8 cellular contexts compared by ENCODE assay signal in the genomic region with DNA sequence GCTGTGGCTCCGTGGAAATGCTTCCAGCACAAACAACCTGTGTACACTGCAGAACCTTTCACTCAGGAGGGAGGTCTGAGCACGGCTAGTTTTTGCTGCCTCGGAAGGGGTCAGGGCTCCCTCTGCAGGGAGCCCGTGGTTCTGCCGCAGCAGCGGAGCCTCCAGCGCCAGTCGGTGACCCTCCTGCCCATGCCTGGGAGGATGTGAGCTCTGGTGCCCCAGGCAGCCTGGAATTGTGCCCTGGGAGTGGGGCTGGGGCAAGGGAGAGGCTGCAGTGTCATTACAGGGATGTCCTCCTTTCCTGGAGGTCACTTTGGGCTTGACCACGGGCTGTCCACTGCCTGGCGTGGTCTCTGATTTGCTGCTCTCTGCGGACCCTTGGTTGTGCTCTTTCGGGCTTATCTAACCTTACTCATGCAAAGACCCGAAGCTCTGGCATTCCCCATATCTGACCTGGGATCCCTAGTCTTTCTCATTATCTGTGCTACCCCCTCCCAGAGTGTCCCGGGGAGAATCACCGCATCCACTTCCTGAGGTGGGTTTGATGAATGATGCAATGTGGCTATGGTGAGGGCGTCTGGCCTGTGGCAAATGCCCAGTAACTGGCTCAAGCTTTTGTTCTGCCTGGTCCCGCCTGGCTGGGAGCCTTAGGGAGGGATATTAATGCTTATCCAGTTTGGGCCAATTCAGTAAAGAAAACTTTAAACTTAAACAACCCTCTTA. TPM values are rescaled to one million over a fixed set of nuclear protein-coding genes. Genes with fewer than 3 reads are reported as not detected.
DNase-seq lines count a peak whose midpoint lies in the region; ATAC-seq, FAIRE-seq and TF ChIP-seq lines count a peak whose summit lies in the region.

No MANE protein-coding gene starts in this region.

- peak; percentile 65 to 89 (median 78) for DNase-seq in CD8-positive, alpha-beta T cell
- peak; percentile 77 for DNase-seq in HTR-8/SVneo (ENCODE audit: insufficient read length, low spot score)
- DNase-seq in RCC 7860 (ENCODE audit: low spot score), result peak; percentile 11
- peak; percentile 69 for DNase-seq in activated T-helper 1 cell treated with anti-CD3 and anti-CD28 coated beads, Interleukin-12 subunit alpha, Interleukin-12 subunit beta, Interleukin-2, Interleukin-4 antibody, amounts not matched to agents 30 ng/mL and 10 ng/mL and 1 ng/mL, durations not matched to agents 14 hours and 24 hours and 36 hours (ENCODE audit: low spot score)
- peak; percentile 64 for DNase-seq in fibroblast of pulmonary artery (ENCODE audit: low read depth)
- DNase-seq in thoracic aorta (ENCODE audit: low spot score), result no peak

- peak; percentile 49 for ATAC-seq in CD8-positive, alpha-beta T cell
- peak; percentile 50 for ATAC-seq in GM19438 (IDR thresholded peaks at IDR 0.05; ENCODE audit: low read depth, unreplicated experiment)
- no peak for ATAC-seq in thoracic aorta (ENCODE audit: insufficient number of reproducible peaks, low FRiP score, low read depth)

- H3K36me3 ChIP-seq in CD8-positive, alpha-beta T cell (ENCODE audit: insufficient read depth, low read length), result no peaks in the 10 kb centered on the region
- H3K36me3 ChIP-seq in neutrophil, result no peaks in the 10 kb centered on the region
- H3K36me3 ChIP-seq in thoracic aorta, result no peaks in the 10 kb centered on the region

- H3K27ac ChIP-seq in CD8-positive, alpha-beta T cell (ENCODE audit: low read depth, low read length), result no peak overlapping the region
- H3K27ac ChIP-seq in neutrophil (peak overlapping the region; percentile 67), thoracic aorta (no peak overlapping the region)

- FAIRE-seq in HTR-8/SVneo (lab: Jason Lieb, UNC) (no peak), RCC 7860 (lab: Jason Lieb, UNC) (no peak)

- H3K9me3 ChIP-seq in CD8-positive, alpha-beta T cell (ENCODE audit: low read length), result no peaks in the 10 kb centered on the region
- no peaks in the 10 kb centered on the region for H3K9me3 ChIP-seq in neutrophil
- H3K9me3 ChIP-seq in thoracic aorta, result no peaks in the 10 kb centered on the region

- POLR2A ChIA-PET in CD8-positive, alpha-beta T cell (lab: Charles Lee), result interaction anchor here (0.7 to 3.3 kb wide), 13 partner anchors 16 to 104 kb away, joined by 3 to 35 read pairs (median 3); partner anchors contain the start of genes RSPH3 and TAGAP

- peaks cover 64% of the 10 kb centered on the region for H3K4me1 ChIP-seq in CD8-positive, alpha-beta T cell (ENCODE audit: insufficient read depth, low read length)
- peaks cover 45 to 53% of the 10 kb centered on the region in 2 experiments for H3K4me1 ChIP-seq in neutrophil (ENCODE audit: control insufficient read depth in 1 of 2, insufficient read depth in 1 of 2, low read depth in 1 of 2, low read length in 1 of 2)
- H3K4me1 ChIP-seq in thoracic aorta (ENCODE audit: control insufficient read depth in 1 of 2, low read depth in 2 of 2), result no peaks in the 10 kb centered on the region

- no peak overlapping the region for H3K4me3 ChIP-seq in CD8-positive, alpha-beta T cell (ENCODE audit: low read depth, low read length)
- H3K4me3 ChIP-seq in fibroblast of pulmonary artery (replicated peaks; ENCODE audit: low read depth, low read length) (no peak overlapping the region), neutrophil (ENCODE audit: low read depth in 1 of 2, low read length in 1 of 2) (peak overlapping the region in 1 of 2 experiments; percentile 42), thoracic aorta (no peak overlapping the region)

- CTCF ChIA-PET in CD8-positive, alpha-beta T cell (lab: Charles Lee), result interaction anchor here (0.6 to 21.4 kb wide), 30 partner anchors 9 to 459 kb away, joined by 3 to 486 read pairs (median 7); partner anchors contain the start of genes DYNLT1, RSPH3 and TAGAP

- TF ChIP-seq CTCF in CD8-positive, alpha-beta T cell (IDR thresholded peaks at IDR 0.05), result peak; percentile 94
- TF ChIP-seq CTCF in fibroblast of pulmonary artery (IDR thresholded peaks at IDR 0.05; ENCODE audit: low read length, missing control alignments), result peak; percentile 97
- peak; percentile 99 for TF ChIP-seq CTCF in neutrophil (IDR thresholded peaks at IDR 0.05)
- TF ChIP-seq CTCF in thoracic aorta (IDR thresholded peaks at IDR 0.05), result peak; percentile 67

- intact Hi-C loops in CD8-positive, alpha-beta T cell (cut with DNase I, micrococcal nuclease), result loop anchor here (1.0 to 10.0 kb wide), 5 partner anchors 30 to 310 kb away; no protein-coding TSS in a partner anchor
- intact Hi-C loops in activated T-helper 1 cell treated with anti-CD3 and anti-CD28 coated beads, Interleukin-12 subunit alpha, Interleukin-12 subunit beta, Interleukin-2, Interleukin-4 antibody, amounts not matched to agents 30 ng/mL and 10 ng/mL and 1 ng/mL, durations not matched to agents 14 hours and 24 hours and 36 hours (cut with micrococcal nuclease), result loop anchor here (1.0 to 10.0 kb wide), 5 partner anchors 30 to 250 kb away; partner anchors contain the start of gene RSPH3

- peak overlapping the region; percentile 84 for H3K27ac Mint-ChIP-seq in CD8-positive, alpha-beta T cell
- H3K27ac Mint-ChIP-seq in activated T-helper 1 cell treated with anti-CD3 and anti-CD28 coated beads, Interleukin-12 subunit alpha, Interleukin-12 subunit beta, Interleukin-2, Interleukin-4 antibody, amounts not matched to agents 30 ng/mL and 10 ng/mL and 1 ng/mL, durations not matched to agents 14 hours and 24 hours and 36 hours, result peak overlapping the region; percentile 63

- no peaks in the 10 kb centered on the region for H3K36me3 Mint-ChIP-seq in CD8-positive, alpha-beta T cell
- no peaks in the 10 kb centered on the region for H3K36me3 Mint-ChIP-seq in activated T-helper 1 cell treated with anti-CD3 and anti-CD28 coated beads, Interleukin-12 subunit alpha, Interleukin-12 subunit beta, Interleukin-2, Interleukin-4 antibody, amounts not matched to agents 30 ng/mL and 10 ng/mL and 1 ng/mL, durations not matched to agents 14 hours and 24 hours and 36 hours (ENCODE audit: low read depth)

- peak overlapping the region; percentile 37 for H3K4me3 Mint-ChIP-seq in CD8-positive, alpha-beta T cell
- peak overlapping the region; percentile 67 for H3K4me3 Mint-ChIP-seq in activated T-helper 1 cell treated with anti-CD3 and anti-CD28 coated beads, Interleukin-12 subunit alpha, Interleukin-12 subunit beta, Interleukin-2, Interleukin-4 antibody, amounts not matched to agents 30 ng/mL and 10 ng/mL and 1 ng/mL, durations not matched to agents 14 hours and 24 hours and 36 hours

- H3K4me1 Mint-ChIP-seq in CD8-positive, alpha-beta T cell (ENCODE audit: low read depth), result peaks cover 75% of the 10 kb centered on the region
- H3K4me1 Mint-ChIP-seq in activated T-helper 1 cell treated with anti-CD3 and anti-CD28 coated beads, Interleukin-12 subunit alpha, Interleukin-12 subunit beta, Interleukin-2, Interleukin-4 antibody, amounts not matched to agents 30 ng/mL and 10 ng/mL and 1 ng/mL, durations not matched to agents 14 hours and 24 hours and 36 hours (ENCODE audit: low read depth), result peaks cover 80% of the 10 kb centered on the region

- H3K9me3 Mint-ChIP-seq in CD8-positive, alpha-beta T cell, result no peaks in the 10 kb centered on the region
- H3K9me3 Mint-ChIP-seq in activated T-helper 1 cell treated with anti-CD3 and anti-CD28 coated beads, Interleukin-12 subunit alpha, Interleukin-12 subunit beta, Interleukin-2, Interleukin-4 antibody, amounts not matched to agents 30 ng/mL and 10 ng/mL and 1 ng/mL, durations not matched to agents 14 hours and 24 hours and 36 hours, result no peaks in the 10 kb centered on the region

- no peaks in the 10 kb centered on the region for H3K27me3 ChIP-seq in CD8-positive, alpha-beta T cell (ENCODE audit: insufficient read depth, low read length)
- no peaks in the 10 kb centered on the region for H3K27me3 ChIP-seq in neutrophil
- no peaks in the 10 kb centered on the region for H3K27me3 ChIP-seq in thoracic aorta (replicated peaks; ENCODE audit: insufficient read depth)

- H3K27me3 Mint-ChIP-seq in CD8-positive, alpha-beta T cell (ENCODE audit: low read depth), result no peaks in the 10 kb centered on the region
- no peaks in the 10 kb centered on the region for H3K27me3 Mint-ChIP-seq in activated T-helper 1 cell treated with anti-CD3 and anti-CD28 coated beads, Interleukin-12 subunit alpha, Interleukin-12 subunit beta, Interleukin-2, Interleukin-4 antibody, amounts not matched to agents 30 ng/mL and 10 ng/mL and 1 ng/mL, durations not matched to agents 14 hours and 24 hours and 36 hours (ENCODE audit: insufficient read depth)

RNA-seq across cellular contexts. Expression of gene TAGAP, which starts 59.5 kb away (rescaled TPM):
- total RNA-seq in CD8-positive, alpha-beta T cell, result 100 to 1,000 TPM; 136 to 137 TPM
- total RNA-seq in activated T-helper 1 cell treated with anti-CD3 and anti-CD28 coated beads, Interleukin-12 subunit alpha, Interleukin-12 subunit beta, Interleukin-2, Interleukin-4 antibody, amounts not matched to agents 30 ng/mL and 10 ng/mL and 1 ng/mL, durations not matched to agents 14 hours and 24 hours and 36 hours, result 245 and 250 TPM in 2 replicates
- 1 to 10 TPM; 3.2 to 6.2 TPM for total RNA-seq in thoracic aorta

Comparison
In these comparisons a context has a peak if more than half of its experiments do, and no peak if none do; other contexts are left out.
1. RNA of gene TAGAP, which starts 59.5 kb away (total RNA-seq): 245 to 250 TPM in activated T-helper 1 cell treated with anti-CD3 and anti-CD28 coated beads, Interleukin-12 subunit alpha, Interleukin-12 subunit beta, Interleukin-2, Interleukin-4 antibody, amounts not matched to agents 30 ng/mL and 10 ng/mL and 1 ng/mL, durations not matched to agents 14 hours and 24 hours and 36 hours and 136 to 137 TPM in CD8-positive, alpha-beta T cell; 3.2 to 6.2 TPM in thoracic aorta; every median in the first group is over 10 times any median in the second.
2. Peak in every context shown above with its lines, with median percentiles within 50 percentile points of each other: CTCF ChIP-seq.